Comparison of ENCODE assay signal across 18 cellular contexts in the genomic region with DNA sequence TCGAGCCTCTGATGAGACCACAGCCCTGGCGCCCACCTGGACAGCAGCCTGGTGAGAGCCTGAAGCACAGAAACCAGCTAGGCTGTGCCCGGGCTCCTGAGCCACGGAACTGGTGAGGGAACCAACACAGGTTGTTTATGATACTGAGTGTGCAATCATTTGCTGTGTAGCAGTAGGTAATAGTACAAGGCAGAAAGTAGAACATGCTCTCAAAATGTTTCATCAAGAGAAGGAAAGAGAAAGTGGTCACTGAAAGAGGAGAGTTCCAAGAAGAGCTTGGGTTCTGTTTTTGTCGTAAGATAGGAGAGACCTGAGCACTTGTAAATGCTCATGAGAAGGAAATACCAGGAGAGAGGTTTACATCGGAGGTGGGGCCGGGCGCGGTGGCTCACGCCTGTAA.
DNase-seq lines count a peak whose midpoint lies in the region; ATAC-seq and TF ChIP-seq lines count a peak whose summit lies in the region.
"Had no signal": no experiment of that assay in that cellular context is flagged by ENCODE, and none has a peak within 500 bp of the region (broad histone marks: within the 10 kb centered on the region; RNA-seq: fewer than 3 reads in every experiment).

No MANE protein-coding gene starts in this region.

- no peak overlapping the region for H3K4me3 ChIP-seq in effector memory CD4-positive, alpha-beta T cell (ENCODE audit: insufficient read depth, low read depth, low read length, poor library complexity, severe bottlenecking)
- no peak overlapping the region for H3K4me3 ChIP-seq in coronary artery
- no peak overlapping the region for H3K4me3 ChIP-seq in left ventricle myocardium inferior
- H3K4me3 ChIP-seq: HAP-1, heart left ventricle, K562, lung had no signal

- no peak for DNase-seq in activated naive CD4-positive, alpha-beta T cell treated with anti-CD3 and anti-CD28 coated beads, Interleukin-2, amount 10 ng/mL, durations not matched to agents 7 days and 5 days
- no peak for DNase-seq in activated naive CD4-positive, alpha-beta T cell treated with anti-CD3 and anti-CD28 coated beads, Interleukin-2, amount 50 U/mL, for 16 hours
- DNase-seq in T-helper 17 cell (no peak), coronary artery (ENCODE audit: low spot score) (no peak), left ventricle myocardium inferior (no peak), Ammon's horn (ENCODE audit: low spot score) (no peak)
- no peak for DNase-seq in effector memory CD4-positive, alpha-beta T cell
- DNase-seq in stimulated activated naive CD8-positive, alpha-beta T cell treated with anti-CD3 and anti-CD28 coated beads, Interleukin-15, amount 100 ng/mL, for 72 hours: no peak
- DNase-seq: heart left ventricle; MV-4-11; NCI-H2029; NCI-H446 treated with DMSO at 0.1 percent for 48 hours; NK-92 treated with Interleukin-12 subunit alpha and Interleukin-12 subunit beta, amount 100 ng/mL, for 24 hours; stimulated activated CD4-positive, alpha-beta T cell treated with anti-CD3 and anti-CD28 coated beads, Interleukin-1b, Interleukin-23, amount 100 ng/mL, for 48 hours; SW 1271 had no signal

- H3K36me3 Mint-ChIP-seq in activated naive CD4-positive, alpha-beta T cell treated with anti-CD3 and anti-CD28 coated beads, Interleukin-2, amount 10 ng/mL, durations not matched to agents 7 days and 5 days: peaks cover 71% of the 10 kb centered on the region
- peaks cover 14% of the 10 kb centered on the region for H3K36me3 Mint-ChIP-seq in T-helper 17 cell (ENCODE audit: low read depth)

- H3K4me3 Mint-ChIP-seq in activated naive CD4-positive, alpha-beta T cell treated with anti-CD3 and anti-CD28 coated beads, Interleukin-2, amount 10 ng/mL, durations not matched to agents 7 days and 5 days: peak overlapping the region; percentile 3
- H3K4me3 Mint-ChIP-seq in T-helper 17 cell: peak overlapping the region; percentile 94
- peak overlapping the region; percentile 41 to 56 for H3K4me3 Mint-ChIP-seq in stimulated activated naive CD8-positive, alpha-beta T cell treated with anti-CD3 and anti-CD28 coated beads, Interleukin-15, amount 100 ng/mL, for 72 hours

- no peak for ATAC-seq in T-helper 17 cell
- ATAC-seq in stimulated activated naive CD8-positive, alpha-beta T cell treated with anti-CD3 and anti-CD28 coated beads, Interleukin-15, amount 100 ng/mL, for 72 hours: peak; percentile 36
- ATAC-seq: heart left ventricle, K562 had no signal

- TF ChIP-seq CTCF in coronary artery (IDR thresholded peaks at IDR 0.05) (no peak), left ventricle myocardium inferior (IDR thresholded peaks at IDR 0.05; ENCODE audit: borderline replicate concordance) (no peak)

- no peaks in the 10 kb centered on the region for H3K27me3 Mint-ChIP-seq in activated naive CD4-positive, alpha-beta T cell treated with anti-CD3 and anti-CD28 coated beads, Interleukin-2, amount 10 ng/mL, durations not matched to agents 7 days and 5 days
- no peaks in the 10 kb centered on the region for H3K27me3 Mint-ChIP-seq in T-helper 17 cell
- no peaks in the 10 kb centered on the region for H3K27me3 Mint-ChIP-seq in stimulated activated naive CD8-positive, alpha-beta T cell treated with anti-CD3 and anti-CD28 coated beads, Interleukin-15, amount 100 ng/mL, for 72 hours

- no peaks in the 10 kb centered on the region for H3K27me3 ChIP-seq in effector memory CD4-positive, alpha-beta T cell (replicated peaks; ENCODE audit: control insufficient read depth, insufficient read depth, low read length, poor library complexity, severe bottlenecking)
- no peaks in the 10 kb centered on the region for H3K27me3 ChIP-seq in left ventricle myocardium inferior (ENCODE audit: low read depth)
- H3K27me3 ChIP-seq: heart left ventricle had no signal

- H3K4me1 Mint-ChIP-seq in activated naive CD4-positive, alpha-beta T cell treated with anti-CD3 and anti-CD28 coated beads, Interleukin-2, amount 10 ng/mL, durations not matched to agents 7 days and 5 days: peaks cover 83% of the 10 kb centered on the region
- H3K4me1 Mint-ChIP-seq in T-helper 17 cell: peaks cover 74% of the 10 kb centered on the region
- H3K4me1 Mint-ChIP-seq in stimulated activated naive CD8-positive, alpha-beta T cell treated with anti-CD3 and anti-CD28 coated beads, Interleukin-15, amount 100 ng/mL, for 72 hours: peaks cover 97% of the 10 kb centered on the region

- H3K27ac Mint-ChIP-seq in activated naive CD4-positive, alpha-beta T cell treated with anti-CD3 and anti-CD28 coated beads, Interleukin-2, amount 10 ng/mL, durations not matched to agents 7 days and 5 days: peak overlapping the region; percentile 97
- peak overlapping the region; percentile 99 for H3K27ac Mint-ChIP-seq in T-helper 17 cell
- H3K27ac Mint-ChIP-seq in stimulated activated naive CD8-positive, alpha-beta T cell treated with anti-CD3 and anti-CD28 coated beads, Interleukin-15, amount 100 ng/mL, for 72 hours: peak overlapping the region; percentile 7 to 16

- intact Hi-C loops in left ventricle myocardium inferior (cut with micrococcal nuclease): no loop called here

- H3K27ac ChIP-seq in effector memory CD4-positive, alpha-beta T cell (ENCODE audit: insufficient read depth, low read length, poor library complexity, severe bottlenecking): peak overlapping the region; percentile 78
- H3K27ac ChIP-seq in coronary artery (no peak overlapping the region), left ventricle myocardium inferior (replicated peaks) (no peak overlapping the region)

- peaks cover 79% of the 10 kb centered on the region for H3K4me1 ChIP-seq in effector memory CD4-positive, alpha-beta T cell (ENCODE audit: control insufficient read depth, insufficient read depth, low read length, poor library complexity, severe bottlenecking)
- peaks cover 3% of the 10 kb centered on the region for H3K4me1 ChIP-seq in left ventricle myocardium inferior
- H3K4me1 ChIP-seq: HAP-1 had no signal

- H3K36me3 ChIP-seq in effector memory CD4-positive, alpha-beta T cell (ENCODE audit: control insufficient read depth, insufficient read depth, low read length): peaks cover 19% of the 10 kb centered on the region
- no peaks in the 10 kb centered on the region for H3K36me3 ChIP-seq in left ventricle myocardium inferior
- H3K36me3 ChIP-seq: HAP-1 had no signal

- CTCF ChIA-PET in activated naive CD4-positive, alpha-beta T cell treated with anti-CD3 and anti-CD28 coated beads, Interleukin-2, amount 10 ng/mL, durations not matched to agents 7 days and 5 days (lab: Charles Lee): interaction anchor here (1.0 kb wide), 1 partner anchor 28 kb away, joined by 3 read pairs; no protein-coding TSS in a partner anchor

- H3K9me3 ChIP-seq in T-helper 17 cell (ENCODE audit: control insufficient read depth, low read length, poor library complexity, severe bottlenecking) (no peaks in the 10 kb centered on the region), left ventricle myocardium inferior (replicated peaks) (peaks cover 5% of the 10 kb centered on the region)
- no peaks in the 10 kb centered on the region for H3K9me3 ChIP-seq in effector memory CD4-positive, alpha-beta T cell (ENCODE audit: control insufficient read depth, low read length)
- H3K9me3 ChIP-seq: HAP-1 had no signal

- H3K9me3 Mint-ChIP-seq in activated naive CD4-positive, alpha-beta T cell treated with anti-CD3 and anti-CD28 coated beads, Interleukin-2, amount 10 ng/mL, durations not matched to agents 7 days and 5 days: peaks cover 11% of the 10 kb centered on the region
- H3K9me3 Mint-ChIP-seq in stimulated activated naive CD8-positive, alpha-beta T cell treated with anti-CD3 and anti-CD28 coated beads, Interleukin-15, amount 100 ng/mL, for 72 hours: peaks cover 4 to 12% of the 10 kb centered on the region in 2 donors

Comparison
In these comparisons a context has a peak if more than half of its experiments do, and no peak if none do; other contexts are left out.
1. H3K27ac Mint-ChIP-seq: peak in every context shown above with its lines; median percentile 99 in T-helper 17 cell; 97 in activated naive CD4-positive, alpha-beta T cell treated with anti-CD3 and anti-CD28 coated beads, Interleukin-2, amount 10 ng/mL, durations not matched to agents 7 days and 5 days; 12 in stimulated activated naive CD8-positive, alpha-beta T cell treated with anti-CD3 and anti-CD28 coated beads, Interleukin-15, amount 100 ng/mL, for 72 hours.
2. H3K4me3 Mint-ChIP-seq: peak in every context shown above with its lines; median percentile 94 in T-helper 17 cell; 48 in stimulated activated naive CD8-positive, alpha-beta T cell treated with anti-CD3 and anti-CD28 coated beads, Interleukin-15, amount 100 ng/mL, for 72 hours; 3 in activated naive CD4-positive, alpha-beta T cell treated with anti-CD3 and anti-CD28 coated beads, Interleukin-2, amount 10 ng/mL, durations not matched to agents 7 days and 5 days.